17 cellular contexts compared by ENCODE assay signal in genomic region chr1:155188268-155188667, GRCh38. TPM values are rescaled to one million over a fixed set of nuclear protein-coding genes. Genes with fewer than 3 reads are reported as not detected.
DNase-seq lines count a peak whose midpoint lies in the region; ATAC-seq and TF ChIP-seq lines count a peak whose summit lies in the region.
"Had no signal": no experiment of that assay in that cellular context is flagged by ENCODE, and none has a peak within 500 bp of the region (broad histone marks: within the 10 kb centered on the region; RNA-seq: fewer than 3 reads in every experiment).

No MANE protein-coding gene starts in this region.

- no peaks in the 10 kb centered on the region for H3K27me3 ChIP-seq in heart left ventricle
- H3K27me3 ChIP-seq in left ventricle myocardium inferior (ENCODE audit: low read depth), result no peaks in the 10 kb centered on the region
- no peaks in the 10 kb centered on the region for H3K27me3 ChIP-seq in upper lobe of right lung
- H3K27me3 ChIP-seq: BE2C had no signal

- H3K27ac ChIP-seq in heart left ventricle (no peak overlapping the region), left ventricle myocardium inferior (replicated peaks) (no peak overlapping the region), upper lobe of right lung (peak overlapping the region; percentile 66)
- H3K27ac ChIP-seq: coronary artery had no signal

- H3K4me3 Mint-ChIP-seq in activated T-helper 2 cell treated with anti-CD3 and anti-CD28 coated beads, Interferon-gamma antibody, Interleukin-2, Interleukin-4, amounts not matched to agents 10 μg/mL and 5 μg/mL and 100 μg/mL, durations not matched to agents 14 hours and 24 hours and 36 hours (ENCODE audit: low read depth), result no peak overlapping the region
- H3K4me3 Mint-ChIP-seq in memory B cell, result no peak overlapping the region

- no peaks in the 10 kb centered on the region for H3K36me3 ChIP-seq in heart left ventricle
- H3K36me3 ChIP-seq in left ventricle myocardium inferior, result no peaks in the 10 kb centered on the region
- no peaks in the 10 kb centered on the region for H3K36me3 ChIP-seq in upper lobe of right lung

- H3K4me1 ChIP-seq in heart left ventricle (peaks cover 0 to 25% (median 13%) of the 10 kb centered on the region in 12 donors), left ventricle myocardium inferior (peaks cover 23% of the 10 kb centered on the region), upper lobe of right lung (peaks cover 18% of the 10 kb centered on the region)

- 80 to 91% (median 89%) methylated on average over 4 to 14 of the region's 14 CpGs for WGBS in heart left ventricle, 4 donors

- intact Hi-C loops in heart left ventricle (cut with DNase I), result no loop called here
- intact Hi-C loops in left ventricle myocardium inferior (cut with micrococcal nuclease), result no loop called here
- intact Hi-C loops in activated T-helper 2 cell treated with anti-CD3 and anti-CD28 coated beads, Interferon-gamma antibody, Interleukin-2, Interleukin-4, amounts not matched to agents 10 μg/mL and 5 μg/mL and 100 μg/mL, durations not matched to agents 14 hours and 24 hours and 36 hours (cut with micrococcal nuclease), result no loop called here
- intact Hi-C loops in upper lobe of right lung (cut with DNase I), result no loop called here

- no peak overlapping the region for H3K4me3 ChIP-seq in heart left ventricle
- H3K4me3 ChIP-seq in left ventricle myocardium inferior, result no peak overlapping the region
- H3K4me3 ChIP-seq in upper lobe of right lung, result peak overlapping the region; percentile 36
- H3K4me3 ChIP-seq: coronary artery had no signal

- H3K9me3 Mint-ChIP-seq in activated T-helper 2 cell treated with anti-CD3 and anti-CD28 coated beads, Interferon-gamma antibody, Interleukin-2, Interleukin-4, amounts not matched to agents 10 μg/mL and 5 μg/mL and 100 μg/mL, durations not matched to agents 14 hours and 24 hours and 36 hours, result no peaks in the 10 kb centered on the region
- H3K9me3 Mint-ChIP-seq in memory B cell, result no peaks in the 10 kb centered on the region
- H3K9me3 Mint-ChIP-seq: IgD-negative memory B cell had no signal

- TF ChIP-seq POLR2A in heart left ventricle (IDR thresholded peaks at IDR 0.05), result no peak

- DNase-seq in heart left ventricle, result peak in 3 of 5 donors; percentile 11 to 28 (median 22)
- DNase-seq in left ventricle myocardium inferior, result no peak
- no peak for DNase-seq in activated T-helper 2 cell treated with anti-CD3 and anti-CD28 coated beads, Interferon-gamma antibody, Interleukin-2, Interleukin-4, amounts not matched to agents 10 μg/mL and 5 μg/mL and 100 μg/mL, durations not matched to agents 14 hours and 24 hours and 36 hours (ENCODE audit: low spot score)
- DNase-seq in memory B cell (ENCODE audit: low spot score in 2 of 2), result no peak
- no peak for DNase-seq in upper lobe of right lung
- no peak for DNase-seq in HUDEP-2 (lab: John Stamatoyannopoulos, UW; ENCODE audit: unreplicated experiment in 76 of 76)
- DNase-seq: activated CD4-positive, alpha-beta T cell treated with anti-CD3 and anti-CD28 coated beads for 1 hour; activated gamma-delta T cell; BE2C; EL; NCI-H1105; NCI-H226; retina had no signal

- H3K27ac Mint-ChIP-seq in activated T-helper 2 cell treated with anti-CD3 and anti-CD28 coated beads, Interferon-gamma antibody, Interleukin-2, Interleukin-4, amounts not matched to agents 10 μg/mL and 5 μg/mL and 100 μg/mL, durations not matched to agents 14 hours and 24 hours and 36 hours, result peak overlapping the region; percentile 56
- peak overlapping the region; percentile 5 for H3K27ac Mint-ChIP-seq in memory B cell

- H3K4me1 Mint-ChIP-seq in activated T-helper 2 cell treated with anti-CD3 and anti-CD28 coated beads, Interferon-gamma antibody, Interleukin-2, Interleukin-4, amounts not matched to agents 10 μg/mL and 5 μg/mL and 100 μg/mL, durations not matched to agents 14 hours and 24 hours and 36 hours (ENCODE audit: low read depth), result peaks cover 15% of the 10 kb centered on the region
- H3K4me1 Mint-ChIP-seq in memory B cell, result peaks cover 36% of the 10 kb centered on the region

- no peak for TF ChIP-seq CTCF in heart left ventricle (IDR thresholded peaks at IDR 0.05)
- no peak for TF ChIP-seq CTCF in left ventricle myocardium inferior (IDR thresholded peaks at IDR 0.05; ENCODE audit: borderline replicate concordance)
- no peak for TF ChIP-seq CTCF in upper lobe of right lung (IDR thresholded peaks at IDR 0.05)

- H3K9me3 ChIP-seq in heart left ventricle (no peaks in the 10 kb centered on the region), left ventricle myocardium inferior (replicated peaks) (no peaks in the 10 kb centered on the region), upper lobe of right lung (no peaks in the 10 kb centered on the region)
- H3K9me3 ChIP-seq: BE2C had no signal

- H3K27me3 Mint-ChIP-seq in activated T-helper 2 cell treated with anti-CD3 and anti-CD28 coated beads, Interferon-gamma antibody, Interleukin-2, Interleukin-4, amounts not matched to agents 10 μg/mL and 5 μg/mL and 100 μg/mL, durations not matched to agents 14 hours and 24 hours and 36 hours (ENCODE audit: low read depth), result no peaks in the 10 kb centered on the region
- no peaks in the 10 kb centered on the region for H3K27me3 Mint-ChIP-seq in memory B cell
- H3K27me3 Mint-ChIP-seq: IgD-negative memory B cell had no signal

- H3K36me3 Mint-ChIP-seq in activated T-helper 2 cell treated with anti-CD3 and anti-CD28 coated beads, Interferon-gamma antibody, Interleukin-2, Interleukin-4, amounts not matched to agents 10 μg/mL and 5 μg/mL and 100 μg/mL, durations not matched to agents 14 hours and 24 hours and 36 hours (ENCODE audit: low read depth), result peaks cover 6% of the 10 kb centered on the region
- H3K36me3 Mint-ChIP-seq in memory B cell, result no peaks in the 10 kb centered on the region

- ATAC-seq in heart left ventricle (no peak), memory B cell (ENCODE audit: low read depth) (no peak), upper lobe of right lung (no peak), GM18873 (IDR thresholded peaks at IDR 0.05; ENCODE audit: low FRiP score, unreplicated experiment) (no peak), HG03565 (IDR thresholded peaks at IDR 0.05; ENCODE audit: unreplicated experiment) (no peak)

RNA-seq across cellular contexts. Expression of gene TRIM46, which starts 14.6 kb away (rescaled TPM):
- total RNA-seq in heart left ventricle (under 1 TPM in 5 of 9 donors, not detected in 4; 0.08 to 0.41 (median 0.12) TPM), left ventricle myocardium inferior (0.11 TPM), upper lobe of right lung (0.43 TPM)
- polyA plus RNA-seq in heart left ventricle, result under 1 TPM in 1 of 2 donors, not detected in 1; 0.04 TPM
- total RNA-seq in activated T-helper 2 cell treated with anti-CD3 and anti-CD28 coated beads, Interferon-gamma antibody, Interleukin-2, Interleukin-4, amounts not matched to agents 10 μg/mL and 5 μg/mL and 100 μg/mL, durations not matched to agents 14 hours and 24 hours and 36 hours, result 10.7 and 11.5 TPM in 2 replicates

RNA-seq across cellular contexts. Expression of gene KRTCAP2, which starts 15.2 kb away (rescaled TPM):
- total RNA-seq in heart left ventricle (100 to 1,000 TPM; 106 to 199 (median 123) TPM), left ventricle myocardium inferior (113 TPM), upper lobe of right lung (130 TPM)
- polyA plus RNA-seq in heart left ventricle, result 100 to 1,000 TPM; 220 to 283 TPM
- total RNA-seq in activated T-helper 2 cell treated with anti-CD3 and anti-CD28 coated beads, Interferon-gamma antibody, Interleukin-2, Interleukin-4, amounts not matched to agents 10 μg/mL and 5 μg/mL and 100 μg/mL, durations not matched to agents 14 hours and 24 hours and 36 hours, result 237 and 247 TPM in 2 replicates

RNA-seq across cellular contexts. Expression of gene THBS3, which starts 19.4 kb away (rescaled TPM):
- 10 to 100 TPM in 2 of 9 donors, 1 to 10 TPM in 7; 3.0 to 22.2 (median 5.5) TPM for total RNA-seq in heart left ventricle
- 1 to 10 TPM; 2.7 to 6.8 TPM for polyA plus RNA-seq in heart left ventricle
- 7.2 TPM for total RNA-seq in left ventricle myocardium inferior
- 10.4 and 13.1 TPM in 2 replicates for total RNA-seq in activated T-helper 2 cell treated with anti-CD3 and anti-CD28 coated beads, Interferon-gamma antibody, Interleukin-2, Interleukin-4, amounts not matched to agents 10 μg/mL and 5 μg/mL and 100 μg/mL, durations not matched to agents 14 hours and 24 hours and 36 hours
- total RNA-seq in upper lobe of right lung, result 24.9 TPM

RNA-seq across cellular contexts. Expression of gene MTX1, which starts 20.2 kb away (rescaled TPM):
- total RNA-seq in heart left ventricle (10 to 100 TPM; 14.1 to 32.2 (median 19.3) TPM), left ventricle myocardium inferior (18.0 TPM), upper lobe of right lung (28.4 TPM)
- 10 to 100 TPM; 28.1 to 37.1 TPM for polyA plus RNA-seq in heart left ventricle
- total RNA-seq in activated T-helper 2 cell treated with anti-CD3 and anti-CD28 coated beads, Interferon-gamma antibody, Interleukin-2, Interleukin-4, amounts not matched to agents 10 μg/mL and 5 μg/mL and 100 μg/mL, durations not matched to agents 14 hours and 24 hours and 36 hours, result 58.6 and 64.0 TPM in 2 replicates

RNA-seq across cellular contexts. Expression of gene DPM3, which starts 47.9 kb away (rescaled TPM):
- total RNA-seq in heart left ventricle (10 to 100 TPM; 46.1 to 70.7 (median 54.4) TPM), left ventricle myocardium inferior (54.5 TPM), upper lobe of right lung (71.1 TPM)
- 100 to 1,000 TPM in 1 of 2 donors, 10 to 100 TPM in 1; 75.4 to 216 TPM for polyA plus RNA-seq in heart left ventricle
- 49.0 and 51.0 TPM in 2 replicates for total RNA-seq in activated T-helper 2 cell treated with anti-CD3 and anti-CD28 coated beads, Interferon-gamma antibody, Interleukin-2, Interleukin-4, amounts not matched to agents 10 μg/mL and 5 μg/mL and 100 μg/mL, durations not matched to agents 14 hours and 24 hours and 36 hours

Comparison
In these comparisons a context has a peak if more than half of its experiments do, and no peak if none do; other contexts are left out.
1. DNase-seq: peak in heart left ventricle (3 of 5); none in left ventricle myocardium inferior (single experiment), activated T-helper 2 cell treated with anti-CD3 and anti-CD28 coated beads, Interferon-gamma antibody, Interleukin-2, Interleukin-4, amounts not matched to agents 10 μg/mL and 5 μg/mL and 100 μg/mL, durations not matched to agents 14 hours and 24 hours and 36 hours (single experiment), memory B cell (0 of 2), upper lobe of right lung (single experiment) and HUDEP-2 (0 of 76).